ENCODE assay signal across 8 cellular contexts in genomic region chr19:12611361-12611699, GRCh38. TPM values are rescaled to one million over a fixed set of nuclear protein-coding genes. Genes with fewer than 3 reads are reported as not detected.
DNase-seq lines count a peak whose midpoint lies in the region; ATAC-seq and TF ChIP-seq lines count a peak whose summit lies in the region.

No MANE protein-coding gene starts in this region.

- no peak for ATAC-seq in HG03196 (IDR thresholded peaks at IDR 0.05; ENCODE audit: unreplicated experiment)

- TF ChIP-seq CTCF in WI38 (IDR thresholded peaks at IDR 0.05; ENCODE audit: low read depth, low read length) (no peak), GM13977 (IDR thresholded peaks at IDR 0.05; ENCODE audit: extremely low read depth, insufficient read depth, missing control alignments) (no peak)

- DNase-seq in ELF-1 (ENCODE audit: low read depth, low spot score) (peak; percentile 75), NCI-H1092 (lab: John Stamatoyannopoulos, UW) (peak; percentile 23), fibroblast of peridontal ligament (ENCODE audit: extremely low read depth) (peak; percentile 78), myocyte (ENCODE audit: low read depth) (peak; percentile 87), NCI-H1436 treated with DMSO at 0.1 percent for 48 hours (lab: John Stamatoyannopoulos, UW) (no peak), GM13977 (ENCODE audit: low spot score) (no peak)

- in situ Hi-C loops in GM13977 (cut with MboI; ENCODE audit: low pct_unique_long_range_greater_than_20kb, low sequenced_read_pairs, unreplicated experiment), result no loop called here

- peak overlapping the region; percentile 92 for H3K4me3 ChIP-seq in WI38 (ENCODE audit: low read depth, low read length)

RNA-seq across cellular contexts. Expression of gene ZNF791, which starts 0.6 kb away (rescaled TPM):
- 12.5 and 13.6 TPM in 2 replicates for total RNA-seq in myocyte
- polyA plus RNA-seq in myocyte (2012), result 6.8 TPM

RNA-seq across cellular contexts. Expression of gene ZNF490, which starts 0.7 kb away (rescaled TPM):
- total RNA-seq in myocyte, result 5.8 and 8.6 TPM in 2 replicates
- polyA plus RNA-seq in myocyte (2012), result 2.0 TPM

RNA-seq across cellular contexts. Expression of gene MAN2B1, which starts 55.2 kb away (rescaled TPM):
- 50.7 and 52.0 TPM in 2 replicates for total RNA-seq in myocyte
- 49.9 TPM for polyA plus RNA-seq in myocyte (2012)

RNA-seq across cellular contexts. Expression of gene WDR83, which starts 55.3 kb away (rescaled TPM):
- 10.2 and 10.5 TPM in 2 replicates for total RNA-seq in myocyte
- 17.8 TPM for polyA plus RNA-seq in myocyte (2012)

Comparison
In these comparisons a context has a peak if more than half of its experiments do, and no peak if none do; other contexts are left out.
1. DNase-seq: peak in ELF-1 (single experiment), NCI-H1092 (single experiment), fibroblast of peridontal ligament (single experiment) and myocyte (single experiment); none in NCI-H1436 treated with DMSO at 0.1 percent for 48 hours (single experiment) and GM13977 (single experiment).